8 cellular contexts compared by ENCODE assay signal in the genomic region with DNA sequence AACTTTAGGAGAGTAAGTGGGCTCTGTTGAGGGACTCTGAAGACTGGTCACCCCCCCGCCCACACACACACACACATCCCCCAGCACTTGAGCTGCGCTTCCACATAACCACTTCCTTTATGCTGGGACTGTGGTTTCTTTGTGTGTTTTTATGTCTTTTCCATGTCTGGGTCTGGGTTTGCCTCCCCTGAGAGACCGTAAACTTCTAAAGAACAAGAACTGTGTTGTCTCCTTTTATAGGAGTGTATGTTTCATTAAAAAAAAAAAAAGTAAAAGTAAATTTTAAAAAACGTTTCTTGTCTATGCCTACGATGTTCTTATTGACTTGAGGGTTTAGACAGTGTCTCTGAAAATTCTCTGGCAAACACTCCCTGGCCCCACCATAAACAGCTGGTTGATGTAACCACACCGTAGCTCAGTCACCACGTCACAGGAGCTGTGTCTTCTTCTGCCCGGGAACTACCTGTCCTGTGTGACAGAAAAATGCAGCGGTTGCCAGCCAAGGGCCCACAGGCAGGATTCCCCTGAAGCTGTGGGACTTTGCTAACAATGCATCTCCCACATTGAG.
DNase-seq lines count a peak whose midpoint lies in the region; ATAC-seq and TF ChIP-seq lines count a peak whose summit lies in the region.

No MANE protein-coding gene starts in this region.

- peak; percentile 14 for DNase-seq in NK-92 treated with Interleukin-12 subunit alpha and Interleukin-12 subunit beta, amount 100 ng/mL, for 24 hours (lab: John Stamatoyannopoulos, UW)
- no peak for DNase-seq in NK-92 (lab: John Stamatoyannopoulos, UW; ENCODE audit: unreplicated experiment)
- DNase-seq in UCSD-AML1 (lab: John Stamatoyannopoulos, UW; ENCODE audit: unreplicated experiment), result peak; percentile 34
- DNase-seq in memory B cell (ENCODE audit: low spot score in 2 of 2), result no peak
- no peak for DNase-seq in dedifferentiated amniotic fluid mesenchymal stem cell (ENCODE audit: extremely low spot score)
- DNase-seq in progenitor cell of endocrine pancreas (ENCODE audit: low spot score, unreplicated experiment), result no peak
- DNase-seq in NCI-H187 treated with DMSO at 0.1 percent for 48 hours (lab: John Stamatoyannopoulos, UW), result no peak

- no peak overlapping the region for H3K27ac Mint-ChIP-seq in memory B cell
- no peak overlapping the region for H3K27ac Mint-ChIP-seq in progenitor cell of endocrine pancreas

- H3K9me3 Mint-ChIP-seq in memory B cell (no peaks in the 10 kb centered on the region), progenitor cell of endocrine pancreas (ENCODE audit: low read depth) (no peaks in the 10 kb centered on the region)

- H3K27me3 Mint-ChIP-seq in memory B cell (no peaks in the 10 kb centered on the region), progenitor cell of endocrine pancreas (peaks cover 9% of the 10 kb centered on the region)

- H3K4me3 Mint-ChIP-seq in memory B cell (peak overlapping the region; percentile 32), progenitor cell of endocrine pancreas (ENCODE audit: low read depth) (no peak overlapping the region)

- no peak for TF ChIP-seq CTCF in progenitor cell of endocrine pancreas (IDR thresholded peaks at IDR 0.05; ENCODE audit: unreplicated experiment)

- peaks cover 18% of the 10 kb centered on the region for H3K4me1 Mint-ChIP-seq in memory B cell
- peaks cover 8% of the 10 kb centered on the region for H3K4me1 Mint-ChIP-seq in progenitor cell of endocrine pancreas (ENCODE audit: low read depth)

- ATAC-seq in HG03045 (IDR thresholded peaks at IDR 0.05; ENCODE audit: unreplicated experiment) (peak; percentile 66), memory B cell (ENCODE audit: low read depth) (peak; percentile 73)

- no peaks in the 10 kb centered on the region for H3K36me3 Mint-ChIP-seq in memory B cell
- H3K36me3 Mint-ChIP-seq in progenitor cell of endocrine pancreas (ENCODE audit: insufficient read depth), result no peaks in the 10 kb centered on the region

Comparison
In these comparisons a context has a peak if more than half of its experiments do, and no peak if none do; other contexts are left out.
1. DNase-seq: peak in NK-92 treated with Interleukin-12 subunit alpha and Interleukin-12 subunit beta, amount 100 ng/mL, for 24 hours (single experiment) and UCSD-AML1 (single experiment); none in NK-92 (single experiment), memory B cell (0 of 2), dedifferentiated amniotic fluid mesenchymal stem cell (single experiment), progenitor cell of endocrine pancreas (single experiment) and NCI-H187 treated with DMSO at 0.1 percent for 48 hours (single experiment).